20 cellular contexts compared by ENCODE assay signal in the genomic region with DNA sequence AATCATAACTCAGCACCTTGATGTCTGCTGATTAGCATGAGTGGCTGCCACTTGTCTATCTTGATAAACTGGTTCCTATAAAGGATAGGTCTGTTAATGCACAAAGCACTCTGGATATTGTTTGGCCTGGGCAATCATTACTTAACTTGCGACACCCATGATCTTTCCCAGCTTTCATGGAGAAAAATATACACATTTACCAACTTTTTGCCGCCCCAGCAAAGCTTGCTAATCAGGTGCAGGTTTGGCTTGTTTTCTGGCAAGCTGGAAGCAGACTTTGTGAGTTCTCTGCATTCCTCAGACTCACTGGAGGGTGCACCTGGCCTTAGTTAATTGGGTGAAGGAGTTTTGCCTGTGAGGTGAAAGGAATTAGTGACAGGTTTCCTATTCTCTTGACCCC.
DNase-seq lines count a peak whose midpoint lies in the region; ATAC-seq and TF ChIP-seq lines count a peak whose summit lies in the region.
"Had no signal": no experiment of that assay in that cellular context is flagged by ENCODE, and none has a peak within 500 bp of the region (broad histone marks: within the 10 kb centered on the region; RNA-seq: fewer than 3 reads in every experiment).

No MANE protein-coding gene starts in this region.

- DNase-seq in Caki2 (ENCODE audit: low read depth) = peak; percentile 46
- peak; percentile 62 for DNase-seq in LNCaP clone FGC (ENCODE audit: low read depth)
- DNase-seq in mesothelial cell of epicardium (ENCODE audit: low spot score in 2 of 2, unreplicated experiment in 2 of 2) = no peak
- no peak for DNase-seq in anterior cingulate cortex (lab: John Stamatoyannopoulos, UW)
- DNase-seq in aorta = no peak
- no peak for DNase-seq in right lobe of liver
- DNase-seq: activated CD8-positive, alpha-beta T cell treated with anti-CD3 and anti-CD28 coated beads, Interleukin-2, amount 10 ng/mL, durations not matched to agents 7 days and 5 days; CD4-positive, alpha-beta T cell; central memory CD4-positive, alpha-beta T cell; effector memory CD4-positive, alpha-beta T cell; GDM1; NCI-H2081 treated with DMSO at 0.1 percent for 48 hours; T-cell; WERI-Rb-1 had no signal

- H3K4me3 Mint-ChIP-seq in mesothelial cell of epicardium = no peak overlapping the region
- H3K4me3 Mint-ChIP-seq: activated CD8-positive, alpha-beta T cell treated with anti-CD3 and anti-CD28 coated beads, Interleukin-2, amount 10 ng/mL, durations not matched to agents 7 days and 5 days; CD4-positive, alpha-beta T cell; natural killer cell treated with Interleukin-12 subunit alpha and Interleukin-12 subunit beta and Interleukin-15 and Interleukin-18, amount 100 ng/mL, for 72 hours; T-cell had no signal

- H3K27me3 ChIP-seq in aorta (ENCODE audit: control insufficient read depth in 1 of 2, insufficient read depth in 2 of 2, low read length in 1 of 2) (no peaks in the 10 kb centered on the region), right lobe of liver (no peaks in the 10 kb centered on the region)
- H3K27me3 ChIP-seq: right atrium auricular region had no signal

- peaks cover 10% of the 10 kb centered on the region for H3K4me1 Mint-ChIP-seq in mesothelial cell of epicardium
- H3K4me1 Mint-ChIP-seq: T-cell had no signal

- in situ Hi-C loops in Caki2 (cut with HindIII; ENCODE audit: low pct_unique_long_range_greater_than_20kb, low sequenced_read_pairs) = no loop called here

- H3K4me3 ChIP-seq in LNCaP clone FGC (ENCODE audit: low read depth, low read length) (no peak overlapping the region), aorta (ENCODE audit: low read length in 2 of 2) (no peak overlapping the region), right lobe of liver (no peak overlapping the region)
- H3K4me3 ChIP-seq: right atrium auricular region had no signal

- H3K9me3 Mint-ChIP-seq in mesothelial cell of epicardium = peaks cover 14% of the 10 kb centered on the region

- ATAC-seq in esophagus mucosa (peak; percentile 94), aorta (ENCODE audit: low FRiP score) (no peak), GM19023 (IDR thresholded peaks at IDR 0.05; ENCODE audit: unreplicated experiment) (no peak), right lobe of liver (no peak)
- ATAC-seq: activated CD8-positive, alpha-beta T cell treated with anti-CD3 and anti-CD28 coated beads, Interleukin-2, amount 10 ng/mL, durations not matched to agents 7 days and 5 days; HepG2; natural killer cell treated with Interleukin-12 subunit alpha and Interleukin-12 subunit beta and Interleukin-15 and Interleukin-18, amount 100 ng/mL, for 72 hours; T-cell had no signal

- H3K4me1 ChIP-seq in aorta (ENCODE audit: control insufficient read depth in 1 of 2, insufficient read depth in 2 of 2, low read length in 2 of 2) (no peaks in the 10 kb centered on the region), right lobe of liver (no peaks in the 10 kb centered on the region)
- H3K4me1 ChIP-seq: right atrium auricular region had no signal

- H3K9me3 ChIP-seq in aorta (ENCODE audit: control insufficient read depth, low read length) = no peaks in the 10 kb centered on the region
- H3K9me3 ChIP-seq in right lobe of liver = no peaks in the 10 kb centered on the region
- H3K9me3 ChIP-seq: right atrium auricular region had no signal

- H3K27ac ChIP-seq in aorta (ENCODE audit: low read depth in 1 of 2, low read length in 2 of 2) (no peak overlapping the region), right lobe of liver (no peak overlapping the region)
- H3K27ac ChIP-seq: right atrium auricular region, RWPE1, WERI-Rb-1 had no signal

- no peaks in the 10 kb centered on the region for H3K27me3 Mint-ChIP-seq in mesothelial cell of epicardium (ENCODE audit: low read depth)
- H3K27me3 Mint-ChIP-seq: CD4-positive, alpha-beta T cell; natural killer cell treated with Interleukin-12 subunit alpha and Interleukin-12 subunit beta and Interleukin-15 and Interleukin-18, amount 100 ng/mL, for 72 hours; T-cell had no signal

- 89 to 90% methylated on average over 2 of the region's 2 CpGs for WGBS in aorta, 2 donors
- WGBS in right lobe of liver (ENCODE audit: insufficient coverage, low coverage, low lambda C conversion rate, missing lambda C conversion rate) = 37% methylated on average over 2 of the region's 2 CpGs

- peak overlapping the region; percentile 37 for H3K27ac Mint-ChIP-seq in mesothelial cell of epicardium
- H3K27ac Mint-ChIP-seq: activated CD8-positive, alpha-beta T cell treated with anti-CD3 and anti-CD28 coated beads, Interleukin-2, amount 10 ng/mL, durations not matched to agents 7 days and 5 days; CD4-positive, alpha-beta T cell; natural killer cell treated with Interleukin-12 subunit alpha and Interleukin-12 subunit beta and Interleukin-15 and Interleukin-18, amount 100 ng/mL, for 72 hours; T-cell had no signal

- no peak for TF ChIP-seq POLR2A in right lobe of liver (IDR thresholded peaks at IDR 0.05)

- intact Hi-C loops in aorta (cut with DNase I) (no loop called here), right lobe of liver (cut with DNase I) (no loop called here)

- H3K36me3 ChIP-seq in aorta (ENCODE audit: control insufficient read depth in 1 of 2, insufficient read depth in 2 of 2, low read length in 1 of 2) (no peaks in the 10 kb centered on the region), right lobe of liver (no peaks in the 10 kb centered on the region)
- H3K36me3 ChIP-seq: right atrium auricular region, WERI-Rb-1 had no signal

- TF ChIP-seq CTCF in LNCaP clone FGC (IDR thresholded peaks at IDR 0.05; ENCODE audit: control insufficient read depth, extremely low read depth, insufficient read depth) = no peak
- no peak for TF ChIP-seq CTCF in mesothelial cell of epicardium (IDR thresholded peaks at IDR 0.05; ENCODE audit: unreplicated experiment)
- TF ChIP-seq CTCF in right lobe of liver (IDR thresholded peaks at IDR 0.05) = no peak

- peaks cover 2% of the 10 kb centered on the region for H3K36me3 Mint-ChIP-seq in mesothelial cell of epicardium
- H3K36me3 Mint-ChIP-seq: natural killer cell treated with Interleukin-12 subunit alpha and Interleukin-12 subunit beta and Interleukin-15 and Interleukin-18, amount 100 ng/mL, for 72 hours; T-cell had no signal

Comparison
In these comparisons a context has a peak if more than half of its experiments do, and no peak if none do; other contexts are left out.
1. DNase-seq: peak in Caki2 (single experiment) and LNCaP clone FGC (single experiment); none in mesothelial cell of epicardium (0 of 2), anterior cingulate cortex (0 of 58), aorta (0 of 2) and right lobe of liver (0 of 3).